In genomic region chr14:23631702-23632460, GRCh38 we compare ENCODE assay signal across 7 cellular contexts. TPM values are rescaled to one million over a fixed set of nuclear protein-coding genes. Genes with fewer than 3 reads are reported as not detected.
DNase-seq lines count a peak whose midpoint lies in the region; ATAC-seq lines count a peak whose summit lies in the region.

No MANE protein-coding gene starts in this region.

- DNase-seq in NCI-H748 (lab: John Stamatoyannopoulos, UW; ENCODE audit: unreplicated experiment) (peak; percentile 65), medulla oblongata (ENCODE audit: extremely low spot score) (peak; percentile 92)
- DNase-seq in activated CD8-positive, alpha-beta T cell treated with anti-CD3 and anti-CD28 coated beads, Interleukin-2, amount 10 ng/mL, durations not matched to agents 7 days and 5 days, result peak; percentile 74
- peak; percentile 63 for DNase-seq in effector CD4-positive, alpha-beta T cell
- DNase-seq in stimulated activated CD8-positive, alpha-beta memory T cell treated with anti-CD3 and anti-CD28 coated beads, Interleukin-12 subunit alpha, Interleukin-12 subunit beta, amount 100 ng/mL, for 1 hour (ENCODE audit: low read depth), result peak; percentile 58

- H3K4me1 Mint-ChIP-seq in activated CD8-positive, alpha-beta T cell treated with anti-CD3 and anti-CD28 coated beads, Interleukin-2, amount 10 ng/mL, durations not matched to agents 7 days and 5 days (ENCODE audit: low read depth), result peaks cover 11% of the 10 kb centered on the region

- peak overlapping the region; percentile 11 for H3K4me3 Mint-ChIP-seq in activated CD8-positive, alpha-beta T cell treated with anti-CD3 and anti-CD28 coated beads, Interleukin-2, amount 10 ng/mL, durations not matched to agents 7 days and 5 days

- peak overlapping the region; percentile 48 for H3K27ac Mint-ChIP-seq in activated CD8-positive, alpha-beta T cell treated with anti-CD3 and anti-CD28 coated beads, Interleukin-2, amount 10 ng/mL, durations not matched to agents 7 days and 5 days

- CTCF ChIA-PET in activated CD8-positive, alpha-beta T cell treated with anti-CD3 and anti-CD28 coated beads, Interleukin-2, amount 10 ng/mL, durations not matched to agents 7 days and 5 days (lab: Charles Lee), result interaction anchor here (0.7 to 7.0 kb wide), 70 partner anchors 9 to 942 kb away, joined by 3 to 197 read pairs (median 4); partner anchors contain the start of genes AP1G2, DHRS4, JPH4 and PABPN1

- peaks cover 11% of the 10 kb centered on the region for H3K27me3 Mint-ChIP-seq in activated CD8-positive, alpha-beta T cell treated with anti-CD3 and anti-CD28 coated beads, Interleukin-2, amount 10 ng/mL, durations not matched to agents 7 days and 5 days (ENCODE audit: low read depth)

- no peaks in the 10 kb centered on the region for H3K36me3 Mint-ChIP-seq in activated CD8-positive, alpha-beta T cell treated with anti-CD3 and anti-CD28 coated beads, Interleukin-2, amount 10 ng/mL, durations not matched to agents 7 days and 5 days (ENCODE audit: low read depth)

- ATAC-seq in GM18498 (IDR thresholded peaks at IDR 0.05; ENCODE audit: unreplicated experiment) (peak; percentile 76), HG03196 (IDR thresholded peaks at IDR 0.05; ENCODE audit: unreplicated experiment) (peak; percentile 54)
- ATAC-seq in activated CD8-positive, alpha-beta T cell treated with anti-CD3 and anti-CD28 coated beads, Interleukin-2, amount 10 ng/mL, durations not matched to agents 7 days and 5 days, result peak; percentile 82

- POLR2A ChIA-PET in activated CD8-positive, alpha-beta T cell treated with anti-CD3 and anti-CD28 coated beads, Interleukin-2, amount 10 ng/mL, durations not matched to agents 7 days and 5 days (lab: Charles Lee), result interaction anchor here (0.7 to 1.3 kb wide), 2 partner anchors 13 to 21 kb away, joined by 3 to 5 read pairs; no protein-coding TSS in a partner anchor

- no peaks in the 10 kb centered on the region for H3K9me3 Mint-ChIP-seq in activated CD8-positive, alpha-beta T cell treated with anti-CD3 and anti-CD28 coated beads, Interleukin-2, amount 10 ng/mL, durations not matched to agents 7 days and 5 days (ENCODE audit: insufficient read depth)

RNA-seq across cellular contexts. Expression of gene DHRS2, which starts 4.3 kb away (rescaled TPM):
- total RNA-seq in activated CD8-positive, alpha-beta T cell treated with anti-CD3 and anti-CD28 coated beads, Interleukin-2, amount 10 ng/mL, durations not matched to agents 7 days and 5 days, result under 1 TPM; 0.24 to 0.44 TPM

RNA-seq across cellular contexts. Expression of gene JPH4, which starts 53.3 kb away (rescaled TPM):
- total RNA-seq in activated CD8-positive, alpha-beta T cell treated with anti-CD3 and anti-CD28 coated beads, Interleukin-2, amount 10 ng/mL, durations not matched to agents 7 days and 5 days, result not detected

Comparison
In these comparisons a context has a peak if more than half of its experiments do, and no peak if none do; other contexts are left out.
1. Peak in every context shown above with its lines: DNase-seq and ATAC-seq.